In genomic region chr1:154352581-154353459, GRCh38 we compare ENCODE assay signal across 1 cellular context.
A peak's percentile ranks its signal among the peaks of the same experiment; 100 is the strongest.
TF ChIP-seq lines count a peak whose summit lies in the region.

No MANE protein-coding gene starts in this region.

TF ChIP-seq in HepG2, 621 proteins besides CTCF, POLR2A, EP300 and RAD21 (continued from another document):
- TF ChIP-seq ZNF639 (CRISPR knock-in tag; conservative IDR thresholded peaks at IDR 0.05), result 0 out of 2 replicates have a peak, but pooled peaks have one; percentile 35
- TF ChIP-seq ZNF512B (CRISPR knock-in tag; IDR thresholded peaks at IDR 0.05; ENCODE audit: borderline replicate concordance), result 0 out of 2 replicates have a peak, but pooled peaks have one; percentile 14
- no peak for TF ChIP-seq MAZ (IDR thresholded peaks at IDR 0.05; ENCODE audit: borderline replicate concordance, low read depth, low read length)
- TF ChIP-seq MAZ (CRISPR knock-in tag; IDR thresholded peaks at IDR 0.05; ENCODE audit: low read depth), result 0 out of 2 replicates have a peak, but pooled peaks have one; percentile 45
- no peak for TF ChIP-seq KDM5A (IDR thresholded peaks at IDR 0.05; ENCODE audit: borderline replicate concordance, low read length)
- 0 out of 2 replicates have a peak, but pooled peaks have one; percentile 35 for TF ChIP-seq MXD3 (CRISPR knock-in tag; IDR thresholded peaks at IDR 0.05)
- 0 out of 2 replicates have a peak, but pooled peaks have one; percentile 5 for TF ChIP-seq PATZ1 (CRISPR knock-in tag; IDR thresholded peaks at IDR 0.05)
- TF ChIP-seq TEAD3 (CRISPR knock-in tag; optimal IDR thresholded peaks at IDR 0.05; ENCODE audit: borderline replicate concordance), result peak; percentile 37
- peak; percentile 40; the same call in 1 of the 2 replicates for TF ChIP-seq SRY (CRISPR knock-in tag; IDR thresholded peaks at IDR 0.05)
- TF ChIP-seq ZFP1 (CRISPR knock-in tag; IDR thresholded peaks at IDR 0.05), result no peak
- peak; percentile 75 for TF ChIP-seq ZNF687 (CRISPR knock-in tag; IDR thresholded peaks at IDR 0.05)
- TF ChIP-seq THAP11 (CRISPR knock-in tag; IDR thresholded peaks at IDR 0.05), result peak; percentile 18; the same call in 1 of the 2 replicates
- TF ChIP-seq IKZF5 (CRISPR knock-in tag; IDR thresholded peaks at IDR 0.05), result peak; percentile 21; the same call in 1 of the 2 replicates
- TF ChIP-seq ZNF281 (CRISPR knock-in tag; IDR thresholded peaks at IDR 0.05; ENCODE audit: borderline replicate concordance), result no peak
- TF ChIP-seq CERS6 (CRISPR knock-in tag; IDR thresholded peaks at IDR 0.05), result no peak
- no peak for TF ChIP-seq BATF2 (CRISPR knock-in tag; IDR thresholded peaks at IDR 0.05)
- TF ChIP-seq ZNF777 (CRISPR knock-in tag; IDR thresholded peaks at IDR 0.05), result 0 out of 2 replicates have a peak, but pooled peaks have one; percentile 33
- no peak for TF ChIP-seq TCF7L2 (IDR thresholded peaks at IDR 0.05; ENCODE audit: low read depth, low read length)
- no peak for TF ChIP-seq CENPBD1 (CRISPR knock-in tag; IDR thresholded peaks at IDR 0.05; ENCODE audit: borderline replicate concordance, low read depth)
- no peak for TF ChIP-seq YY1 (IDR thresholded peaks at IDR 0.05; ENCODE audit: insufficient read depth, insufficient replicate concordance, low read depth, low read length)
- TF ChIP-seq ZSCAN29 (CRISPR knock-in tag; conservative IDR thresholded peaks at IDR 0.05), result peak; percentile 70; the same call in 1 of the 2 replicates
- TF ChIP-seq ZNF543 (CRISPR knock-in tag; IDR thresholded peaks at IDR 0.05), result peak; percentile 52; the same call in 1 of the 2 replicates
- 0 out of 2 replicates have a peak, but pooled peaks have one; percentile 7 for TF ChIP-seq RXRB (CRISPR knock-in tag; IDR thresholded peaks at IDR 0.05; ENCODE audit: borderline replicate concordance)
- TF ChIP-seq KLF15 (CRISPR knock-in tag; IDR thresholded peaks at IDR 0.05; ENCODE audit: borderline replicate concordance), result no peak
- TF ChIP-seq GRHL1 (CRISPR knock-in tag; conservative IDR thresholded peaks at IDR 0.05), result no peak
- no peak for TF ChIP-seq WIZ (CRISPR knock-in tag; IDR thresholded peaks at IDR 0.05)
- no peak for TF ChIP-seq LBX2 (CRISPR knock-in tag; IDR thresholded peaks at IDR 0.05; ENCODE audit: borderline replicate concordance)
- 0 out of 2 replicates have a peak, but pooled peaks have one; percentile 41 for TF ChIP-seq ZNF34 (CRISPR knock-in tag; IDR thresholded peaks at IDR 0.05; ENCODE audit: borderline replicate concordance)
- TF ChIP-seq ZNF574 (CRISPR knock-in tag; IDR thresholded peaks at IDR 0.05), result peak; percentile 23; the same call in 1 of the 2 replicates
